ENCODE assay signal across 3 cellular contexts in genomic region chr14:70707138-70708038, GRCh38.
TF ChIP-seq lines count a peak whose summit lies in the region.

No MANE protein-coding gene starts in this region.

TF ChIP-seq in GM12891, 5 proteins besides CTCF, POLR2A, EP300 and RAD21 (continued from another document):
- no peak for TF ChIP-seq PAX5 (IDR thresholded peaks at IDR 0.05; ENCODE audit: insufficient read depth, low read length, severe bottlenecking)
TF ChIP-seq in GM12891: peak in this region for 0.

TF ChIP-seq in Ishikawa, 13 proteins besides CTCF, POLR2A, EP300 and RAD21 (continued from another document):
- no peak for TF ChIP-seq TCF12 (IDR thresholded peaks at IDR 0.05; ENCODE audit: low read depth)

TF ChIP-seq in H1, 55 proteins besides CTCF, POLR2A, EP300 and RAD21 (continued from another document):
- TF ChIP-seq GABPA (IDR thresholded peaks at IDR 0.05; ENCODE audit: borderline replicate concordance, insufficient read depth, low read length), result no peak
- TF ChIP-seq NRF1 (IDR thresholded peaks at IDR 0.05; ENCODE audit: low read depth, low read length), result no peak
- TF ChIP-seq USF2 (IDR thresholded peaks at IDR 0.05; ENCODE audit: low read length), result no peak
- TF ChIP-seq TCF12 (IDR thresholded peaks at IDR 0.05; ENCODE audit: low read depth, low read length), result no peak
- TF ChIP-seq CBX5 (IDR thresholded peaks at IDR 0.05; ENCODE audit: low read depth, low read length), result no peak
- TF ChIP-seq BRCA1 (IDR thresholded peaks at IDR 0.05; ENCODE audit: low read depth, low read length), result no peak
- no peak for TF ChIP-seq SP1 (IDR thresholded peaks at IDR 0.05; ENCODE audit: low read depth, low read length)
- TF ChIP-seq TAF1 (IDR thresholded peaks at IDR 0.05; ENCODE audit: low read depth, low read length), result no peak
- TF ChIP-seq PHF8 (conservative IDR thresholded peaks at IDR 0.05; ENCODE audit: low read depth, low read length), result no peak
- TF ChIP-seq HDAC2 (IDR thresholded peaks at IDR 0.05; ENCODE audit: borderline replicate concordance in 1 of 2, low read depth in 2 of 2, low read length in 2 of 2), result no peak
- no peak for TF ChIP-seq FOSL1 (IDR thresholded peaks at IDR 0.05; ENCODE audit: insufficient read depth, low read depth, low read length)
- TF ChIP-seq RBBP5 (IDR thresholded peaks at IDR 0.05; ENCODE audit: borderline replicate concordance, low read depth, low read length), result no peak
- TF ChIP-seq GTF2F1 (IDR thresholded peaks at IDR 0.05; ENCODE audit: borderline replicate concordance, low read depth, low read length), result no peak
- no peak for TF ChIP-seq CREB1 (IDR thresholded peaks at IDR 0.05)
- no peak for TF ChIP-seq JUN (IDR thresholded peaks at IDR 0.05; ENCODE audit: low read depth, low read length)
